12 cellular contexts compared by ENCODE assay signal in the genomic region with DNA sequence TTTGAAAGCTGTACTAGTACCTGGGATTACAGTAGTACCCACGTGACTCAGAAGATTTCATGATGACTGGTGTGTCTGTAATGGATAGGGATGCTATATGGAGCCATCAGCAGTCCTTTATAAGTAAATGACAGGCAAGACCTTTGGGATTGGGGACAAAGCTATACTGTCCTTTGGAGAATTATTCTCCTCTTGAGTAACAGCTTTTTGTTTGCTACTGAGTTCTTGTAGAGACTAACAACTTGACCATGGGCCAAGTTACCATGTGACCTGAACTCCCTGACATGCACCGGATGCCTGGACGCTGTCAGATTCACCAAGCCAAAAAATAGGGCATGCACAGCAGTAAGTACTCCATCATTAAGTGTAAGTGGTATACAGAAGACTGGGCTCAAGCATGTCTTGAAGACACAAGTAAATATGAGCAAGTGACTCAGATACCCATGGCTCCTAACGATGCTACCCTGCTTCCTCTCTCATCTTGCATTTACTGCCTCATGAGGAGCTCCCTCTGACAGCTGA. TPM values are rescaled to one million over a fixed set of nuclear protein-coding genes. Genes with fewer than 3 reads are reported as not detected.
DNase-seq lines count a peak whose midpoint lies in the region; ATAC-seq, FAIRE-seq and TF ChIP-seq lines count a peak whose summit lies in the region.
"Had no signal": no experiment of that assay in that cellular context is flagged by ENCODE, and none has a peak within 500 bp of the region (broad histone marks: within the 10 kb centered on the region; RNA-seq: fewer than 3 reads in every experiment).

No MANE protein-coding gene starts in this region.

- intact Hi-C loops in sigmoid colon (cut with DNase I) = loop anchor here (5.0 kb wide), 1 partner anchor 46 kb away; a partner anchor contains a TSS

- H3K27me3 ChIP-seq in GM23248 (replicated peaks; ENCODE audit: insufficient read depth) = no peaks in the 10 kb centered on the region
- H3K27me3 ChIP-seq in sigmoid colon = no peaks in the 10 kb centered on the region
- H3K27me3 ChIP-seq in HAP-1 (ENCODE audit: low read depth) = no peaks in the 10 kb centered on the region

- TF ChIP-seq EP300 in sigmoid colon (IDR thresholded peaks at IDR 0.05) = no peak

- H3K9ac ChIP-seq in GM23248 = no peak overlapping the region

- no peak overlapping the region for H3K27ac ChIP-seq in GM23248
- peak overlapping the region; percentile 39 to 63 (median 51) for H3K27ac ChIP-seq in sigmoid colon

- H3K27ac Mint-ChIP-seq in immature natural killer cell = peak overlapping the region; percentile 21 to 84 (median 52)
- H3K27ac Mint-ChIP-seq: dendritic cell treated with granulocyte-macrophage colony-stimulating factor and Interleukin-4, amounts not matched to agents 40 ng/mL and 50 ng/mL, for 4 days had no signal

- H3K9me3 ChIP-seq in GM23248 (ENCODE audit: low read depth) = no peaks in the 10 kb centered on the region
- H3K9me3 ChIP-seq in sigmoid colon = no peaks in the 10 kb centered on the region
- H3K9me3 ChIP-seq in HAP-1 = no peaks in the 10 kb centered on the region

- H3K4me3 Mint-ChIP-seq in immature natural killer cell = no peak overlapping the region
- H3K4me3 Mint-ChIP-seq: dendritic cell treated with granulocyte-macrophage colony-stimulating factor and Interleukin-4, amounts not matched to agents 40 ng/mL and 50 ng/mL, for 4 days had no signal

- H3K79me2 ChIP-seq in GM23248 (ENCODE audit: insufficient read depth) = peaks cover 100% of the 10 kb centered on the region

- TF ChIP-seq CTCF in astrocyte of the spinal cord (IDR thresholded peaks at IDR 0.05; ENCODE audit: low read depth, low read length) (no peak), sigmoid colon (IDR thresholded peaks at IDR 0.05) (no peak), D721Med (IDR thresholded peaks at IDR 0.05; ENCODE audit: insufficient read depth, missing control alignments) (no peak)

- H3K36me3 Mint-ChIP-seq in immature natural killer cell = peaks cover 0 to 3% (median 0%) of the 10 kb centered on the region in 3 donors

- H3K27me3 Mint-ChIP-seq in immature natural killer cell (ENCODE audit: low read depth in 3 of 3) = no peaks in the 10 kb centered on the region
- H3K27me3 Mint-ChIP-seq: dendritic cell treated with granulocyte-macrophage colony-stimulating factor and Interleukin-4, amounts not matched to agents 40 ng/mL and 50 ng/mL, for 4 days had no signal

- ATAC-seq in HG03469 (IDR thresholded peaks at IDR 0.05; ENCODE audit: unreplicated experiment) = no peak

- no peaks in the 10 kb centered on the region for H3K36me3 ChIP-seq in GM23248 (ENCODE audit: low read depth)
- no peaks in the 10 kb centered on the region for H3K36me3 ChIP-seq in sigmoid colon
- peaks cover 29% of the 10 kb centered on the region for H3K36me3 ChIP-seq in HAP-1 (replicated peaks)

- TF ChIP-seq POLR2A in sigmoid colon (IDR thresholded peaks at IDR 0.05) = no peak

- in situ Hi-C loops in GM23248 (cut with MboI) (no loop called here), astrocyte of the spinal cord (cut with HindIII; ENCODE audit: low sequenced_read_pairs) (no loop called here), HAP-1 (cut with MboI; ENCODE audit: low sequenced_read_pairs) (no loop called here)

- H3K9me3 Mint-ChIP-seq in immature natural killer cell = no peaks in the 10 kb centered on the region
- H3K9me3 Mint-ChIP-seq: dendritic cell treated with granulocyte-macrophage colony-stimulating factor and Interleukin-4, amounts not matched to agents 40 ng/mL and 50 ng/mL, for 4 days had no signal

- no peak overlapping the region for H2AFZ ChIP-seq in GM23248

- peaks cover 7% of the 10 kb centered on the region; the same call in 1 of the 2 replicates for H4K20me1 ChIP-seq in GM23248 (ENCODE audit: insufficient read depth)

- H3K9me2 ChIP-seq in GM23248 (ENCODE audit: insufficient read depth) = no peaks in the 10 kb centered on the region

- peaks cover 17% of the 10 kb centered on the region for H3F3A ChIP-seq in GM23248 (ENCODE audit: insufficient read depth)

- WGBS in GM23248 (ENCODE audit: low coverage in 1 of 2, low lambda C conversion rate in 2 of 2, missing lambda C conversion rate in 2 of 2), 2 experiments = 63% methylated on average over 4 of the region's 4 CpGs
- 58 to 72% methylated on average over 4 of the region's 4 CpGs for whole genome bisulfite sequencing in sigmoid colon, 2 donors

- peak; percentile 44 for DNase-seq in GM23248
- peak; percentile 13 for DNase-seq in astrocyte of the spinal cord (ENCODE audit: low read depth, low spot score)
- no peak for DNase-seq in immature natural killer cell
- peak; percentile 86 for DNase-seq in sigmoid colon
- no peak for DNase-seq in HAP-1 (ENCODE audit: low spot score in 2 of 2)
- DNase-seq in NK-92 (lab: John Stamatoyannopoulos, UW; ENCODE audit: unreplicated experiment) = no peak
- no peak for DNase-seq in D721Med (ENCODE audit: insufficient read length, low spot score)
- DNase-seq: activated CD4-positive, alpha-beta T cell treated with anti-CD3 and anti-CD28 coated beads for 1 hour; mammary epithelial cell; NCI-H524 had no signal

- peaks cover 57 to 80% of the 10 kb centered on the region in 2 donors for H3K4me1 Mint-ChIP-seq in immature natural killer cell

- peaks cover 9% of the 10 kb centered on the region for H3K4me1 ChIP-seq in GM23248 (ENCODE audit: insufficient read depth)
- peaks cover 0 to 19% (median 12%) of the 10 kb centered on the region in 4 donors for H3K4me1 ChIP-seq in sigmoid colon
- H3K4me1 ChIP-seq in HAP-1 = no peaks in the 10 kb centered on the region

- no peak overlapping the region for H3K4me3 ChIP-seq in GM23248
- no peak overlapping the region for H3K4me3 ChIP-seq in astrocyte of the spinal cord (ENCODE audit: low read depth, low read length)
- H3K4me3 ChIP-seq in sigmoid colon = no peak overlapping the region
- H3K4me3 ChIP-seq in HAP-1 = no peak overlapping the region

- H3K4me2 ChIP-seq in GM23248 (ENCODE audit: unreplicated experiment) = no peak overlapping the region

- no peak for FAIRE-seq in D721Med (lab: Jason Lieb, UNC)

RNA-seq across cellular contexts. Expression of a gene that starts 12.9 kb away (rescaled TPM):
- total RNA-seq in GM23248 (2014; rRNA removed; shearing (Covaris generic)) = 223 and 257 TPM in 2 replicates
- polyA plus RNA-seq in GM23248 (2016; fragmentation: Nextera tagmentation; extraction: Ambion mirVana) (214 and 217 TPM in 2 replicates), immature natural killer cell (100 to 1,000 TPM; 173 to 210 (median 188) TPM), sigmoid colon (100 to 1,000 TPM; 152 to 216 (median 166) TPM)
- 100 to 1,000 TPM in 2 of 4 donors, 10 to 100 TPM in 2; 83.9 to 153 (median 112) TPM for total RNA-seq in sigmoid colon

RNA-seq across cellular contexts. Expression of a gene that starts 45.0 kb away (rescaled TPM):
- 7.7 and 14.0 TPM in 2 replicates for total RNA-seq in GM23248 (2014; rRNA removed; shearing (Covaris generic))
- polyA plus RNA-seq in GM23248 (2016; fragmentation: Nextera tagmentation; extraction: Ambion mirVana) (8.2 and 11.1 TPM in 2 replicates), immature natural killer cell (10 to 100 TPM in 1 of 3 donors, 1 to 10 TPM in 2; 3.2 to 10.8 (median 10.0) TPM), sigmoid colon (1 to 10 TPM in 2 of 3 donors, under 1 TPM in 1; 0.69 to 8.2 (median 1.2) TPM)
- total RNA-seq in sigmoid colon = 1 to 10 TPM; 3.0 to 8.9 (median 8.0) TPM

RNA-seq across cellular contexts. Expression of a gene that starts 45.4 kb away (rescaled TPM):
- total RNA-seq in GM23248 (2014; rRNA removed; shearing (Covaris generic)) = 9.8 and 11.6 TPM in 2 replicates
- 7.0 and 7.4 TPM in 2 replicates for polyA plus RNA-seq in GM23248 (2016; fragmentation: Nextera tagmentation; extraction: Ambion mirVana)
- polyA plus RNA-seq in immature natural killer cell = 1 to 10 TPM; 2.1 to 10.0 (median 2.4) TPM
- total RNA-seq in sigmoid colon = 10 to 100 TPM; 12.5 to 14.1 (median 13.7) TPM
- 10 to 100 TPM in 1 of 3 donors, 1 to 10 TPM in 2; 6.0 to 20.4 (median 8.1) TPM for polyA plus RNA-seq in sigmoid colon

RNA-seq across cellular contexts. Expression of a gene that starts 48.9 kb away (rescaled TPM):
- total RNA-seq in GM23248 (2014; rRNA removed; shearing (Covaris generic)) = 26.0 and 31.9 TPM in 2 replicates
- polyA plus RNA-seq in GM23248 (2016; fragmentation: Nextera tagmentation; extraction: Ambion mirVana) (25.2 and 25.6 TPM in 2 replicates), immature natural killer cell (10 to 100 TPM; 11.4 to 22.5 (median 17.0) TPM), sigmoid colon (10 to 100 TPM in 2 of 3 donors, 1 to 10 TPM in 1; 6.7 to 18.7 (median 10.8) TPM)
- 10 to 100 TPM; 16.8 to 22.7 (median 19.2) TPM for total RNA-seq in sigmoid colon

Comparison
In these comparisons a context has a peak if more than half of its experiments do, and no peak if none do; other contexts are left out.
1. DNase-seq: peak in GM23248 (single experiment), astrocyte of the spinal cord (single experiment) and sigmoid colon (single experiment); none in immature natural killer cell (0 of 3), HAP-1 (0 of 2), NK-92 (single experiment) and D721Med (single experiment).